35 cellular contexts compared by ENCODE assay signal in genomic region chr9:3047912-3048311, GRCh38.
DNase-seq lines count a peak whose midpoint lies in the region; ATAC-seq, FAIRE-seq and TF ChIP-seq lines count a peak whose summit lies in the region.
"Had no signal": no experiment of that assay in that cellular context is flagged by ENCODE, and none has a peak within 500 bp of the region (broad histone marks: within the 10 kb centered on the region; RNA-seq: fewer than 3 reads in every experiment).

No MANE protein-coding gene starts in this region.

- in situ Hi-C loops in HepG2 (cut with HindIII; ENCODE audit: extremely low pct_ligation_motif_present, low pct_unique_long_range_greater_than_20kb) (no loop called here), K562 (cut with MboI) (no loop called here)

- H3K4me3 ChIP-seq in HepG2 (replicated peaks in 1 of 3; ENCODE audit: insufficient read depth in 1 of 3, low read depth in 2 of 3, low read length in 3 of 3) (no peak overlapping the region), right lobe of liver (no peak overlapping the region), K562 (no peak overlapping the region), vagina (no peak overlapping the region)
- H3K4me3 ChIP-seq: A549; BLaER1; BLaER1 treated with 17β-estradiol and CSF1 and Interleukin-3, amounts not matched to agents 10 nM and 100 nM had no signal

- DNase-seq in HepG2 (ENCODE audit: low spot score), result no peak
- no peak for DNase-seq in right lobe of liver
- no peak for DNase-seq in K562 (ENCODE audit: extremely low read depth in 1 of 4, low spot score in 3 of 4)
- DNase-seq in frontal cortex (ENCODE audit: low spot score in 2 of 2), result no peak
- DNase-seq in stimulated activated CD4-positive, alpha-beta T cell treated with anti-CD3 and anti-CD28 coated beads, Interleukin-12 subunit alpha, Interleukin-12 subunit beta, amount 100 ng/mL, for 4 hours, result no peak
- DNase-seq in cerebellar nuclear complex (lab: John Stamatoyannopoulos, UW), result no peak
- DNase-seq in vagina (ENCODE audit: extremely low spot score in 2 of 2), result no peak
- DNase-seq: 8988T; ACHN; AML-193; BE2C; C1 segment of cervical spinal cord; Caco-2; Calu3; CD4-positive, alpha-beta memory T cell; CD4-positive, alpha-beta T cell; CD4-positive, CD25-positive, alpha-beta regulatory T cell; CD8-positive, alpha-beta memory T cell; CD8-positive, alpha-beta T cell; COR-L47; DMS 273 treated with DMSO at 0.1 percent for 48 hours; DMS153; DMS53; DMS79; DMS79 treated with DMSO at 0.1 percent for 48 hours; DND-41; EL had no signal

- H3K4me1 ChIP-seq in HepG2 (ENCODE audit: insufficient read depth, low read length), result no peaks in the 10 kb centered on the region
- no peaks in the 10 kb centered on the region for H3K4me1 ChIP-seq in right lobe of liver
- H3K4me1 ChIP-seq in K562 (replicated peaks in 1 of 2; ENCODE audit: control insufficient read depth in 2 of 2, insufficient read depth in 2 of 2, low read length in 2 of 2), result no peaks in the 10 kb centered on the region
- H3K4me1 ChIP-seq in vagina, result no peaks in the 10 kb centered on the region
- H3K4me1 ChIP-seq: BE2C, Caco-2 had no signal

- no peaks in the 10 kb centered on the region for H3K9me1 ChIP-seq in K562 (ENCODE audit: control insufficient read depth, insufficient read depth, low read length)

- H3K27me3 ChIP-seq in HepG2 (ENCODE audit: control insufficient read depth in 1 of 2, insufficient read depth in 2 of 2, low read length in 2 of 2) (no peaks in the 10 kb centered on the region), right lobe of liver (no peaks in the 10 kb centered on the region), K562 (ENCODE audit: control insufficient read depth in 2 of 2, insufficient read depth in 2 of 2, low read length in 2 of 2) (no peaks in the 10 kb centered on the region), vagina (no peaks in the 10 kb centered on the region)
- H3K27me3 ChIP-seq: BE2C; BLaER1; BLaER1 treated with 17β-estradiol and CSF1 and Interleukin-3, amounts not matched to agents 10 nM and 100 nM had no signal

- CTCF ChIA-PET in HepG2 (lab: Yijun Ruan, JAX; ENCODE audit: low intra/inter-chr PET ratio, low total read pairs) (no interaction called here), K562 (lab: Yijun Ruan, JAX; ENCODE audit: low intra/inter-chr PET ratio) (no interaction called here)

- FAIRE-seq in HepG2 (lab: Jason Lieb, UNC) (no peak), K562 (lab: Jason Lieb, UNC) (no peak), endometrium (lab: Jason Lieb, UNC) (peak; percentile 18), frontal cortex (lab: Jason Lieb, UNC) (peak; percentile 36)
- FAIRE-seq: A204.1, A549, D721Med had no signal

- TF ChIP-seq CTCF in HepG2 (CRISPR knock-in tag; IDR thresholded peaks at IDR 0.05) (no peak), right lobe of liver (IDR thresholded peaks at IDR 0.05) (no peak), K562 (IDR thresholded peaks at IDR 0.05 in 2 of 3, conservative IDR thresholded peaks at IDR 0.05 in 1 of 3; ENCODE audit: insufficient read depth in 2 of 3, low read depth in 1 of 3, low read length in 3 of 3) (no peak), vagina (IDR thresholded peaks at IDR 0.05) (no peak)

- BruUV-seq in HepG2 (replicated peaks; lab: Mats Ljungman, UMichigan), result no TSS peak
- no TSS peak for BruUV-seq in K562 (replicated peaks; lab: Mats Ljungman, UMichigan)

- H4K20me1 ChIP-seq in HepG2 (ENCODE audit: insufficient read depth, low read length) (no peaks in the 10 kb centered on the region), K562 (replicated peaks; ENCODE audit: control insufficient read depth, insufficient read depth, low read length) (no peaks in the 10 kb centered on the region)
- H4K20me1 ChIP-seq: BLaER1; BLaER1 treated with 17β-estradiol and CSF1 and Interleukin-3, amounts not matched to agents 10 nM and 100 nM had no signal

- no peaks in the 10 kb centered on the region for H3K9me3 ChIP-seq in HepG2 (ENCODE audit: low read length)
- H3K9me3 ChIP-seq in right lobe of liver, result no peaks in the 10 kb centered on the region
- no peaks in the 10 kb centered on the region for H3K9me3 ChIP-seq in K562 (replicated peaks; ENCODE audit: control insufficient read depth, insufficient read depth, low read depth, low read length)
- H3K9me3 ChIP-seq in vagina, result no peaks in the 10 kb centered on the region
- H3K9me3 ChIP-seq: A549; BE2C; BLaER1; BLaER1 treated with 17β-estradiol and CSF1 and Interleukin-3, amounts not matched to agents 10 nM and 100 nM; Caco-2 had no signal

- no peaks in the 10 kb centered on the region for H3K79me2 ChIP-seq in HepG2 (ENCODE audit: insufficient read depth, low read length)
- no peaks in the 10 kb centered on the region for H3K79me2 ChIP-seq in K562 (ENCODE audit: control insufficient read depth, insufficient read depth, low read length)

- H2AFZ ChIP-seq in HepG2 (ENCODE audit: low read length), result no peak overlapping the region
- H2AFZ ChIP-seq in K562 (ENCODE audit: low read depth, low read length), result no peak overlapping the region

- no peak for ATAC-seq in HepG2
- ATAC-seq in right lobe of liver, result no peak
- no peak for ATAC-seq in K562
- ATAC-seq: A549; CD8-positive, alpha-beta T cell had no signal

- H3K27ac ChIP-seq in HepG2 (ENCODE audit: extremely low read length, insufficient read depth, low read length), result no peak overlapping the region
- no peak overlapping the region for H3K27ac ChIP-seq in right lobe of liver
- H3K27ac ChIP-seq in K562 (ENCODE audit: extremely low read depth, low read depth, low read length), result no peak overlapping the region
- H3K27ac ChIP-seq in vagina, result no peak overlapping the region
- H3K27ac ChIP-seq: 22Rv1; A549; BLaER1; BLaER1 treated with 17β-estradiol and CSF1 and Interleukin-3, amounts not matched to agents 10 nM and 100 nM; C4-2B had no signal

- H3K4me2 ChIP-seq in HepG2 (ENCODE audit: low read depth, low read length) (no peak overlapping the region), K562 (ENCODE audit: insufficient read depth, low read length) (no peak overlapping the region)
- H3K4me2 ChIP-seq: A549; BLaER1; BLaER1 treated with 17β-estradiol and CSF1 and Interleukin-3, amounts not matched to agents 10 nM and 100 nM had no signal

- TF ChIP-seq RAD21 in HepG2 (CRISPR knock-in tag; IDR thresholded peaks at IDR 0.05), result no peak
- TF ChIP-seq RAD21 in K562 (CRISPR knock-in tag; conservative IDR thresholded peaks at IDR 0.05 in 1 of 2, IDR thresholded peaks at IDR 0.05 in 1 of 2), result no peak

- POLR2A ChIA-PET in HepG2 (lab: Yijun Ruan, JAX) (no interaction called here), K562 (lab: Yijun Ruan, JAX) (no interaction called here)

- intact Hi-C loops in HepG2 (cut with micrococcal nuclease; ENCODE audit: unreplicated experiment), result no loop called here
- intact Hi-C loops in right lobe of liver (cut with DNase I), result no loop called here
- intact Hi-C loops in K562 (cut with micrococcal nuclease), result no loop called here
- intact Hi-C loops in vagina (cut with DNase I), result no loop called here

- 53% methylated on average over 3 of the region's 3 CpGs for WGBS in HepG2 (ENCODE audit: low lambda C conversion rate)
- 51% methylated on average over 3 of the region's 3 CpGs for WGBS in right lobe of liver (ENCODE audit: insufficient coverage, low coverage, low lambda C conversion rate, missing lambda C conversion rate)
- WGBS in K562 (ENCODE audit: insufficient coverage, low coverage, missing lambda C conversion rate), result 0% methylated on average over 3 of the region's 3 CpGs

- TF ChIP-seq POLR2A in HepG2 (IDR thresholded peaks at IDR 0.05; ENCODE audit: insufficient read depth in 1 of 2, low read depth in 2 of 2, low read length in 2 of 2), result no peak
- no peak for TF ChIP-seq POLR2A in right lobe of liver (IDR thresholded peaks at IDR 0.05)
- TF ChIP-seq POLR2A in K562 (conservative IDR thresholded peaks at IDR 0.05), result no peak
- TF ChIP-seq POLR2A in vagina (IDR thresholded peaks at IDR 0.05), result no peak

- TF ChIP-seq EP300 in HepG2 (IDR thresholded peaks at IDR 0.05; ENCODE audit: low read depth in 2 of 2, low read length in 2 of 2) (no peak), HepG2 (CRISPR knock-in tag; IDR thresholded peaks at IDR 0.05; ENCODE audit: borderline replicate concordance) (no peak), K562 (IDR thresholded peaks at IDR 0.05; ENCODE audit: low read length) (no peak)

- H3K36me3 ChIP-seq in HepG2 (replicated peaks in 1 of 2; ENCODE audit: control insufficient read depth in 1 of 2, insufficient read depth in 2 of 2, low read length in 2 of 2) (no peaks in the 10 kb centered on the region), right lobe of liver (no peaks in the 10 kb centered on the region), K562 (ENCODE audit: control insufficient read depth, insufficient read depth, low read length) (no peaks in the 10 kb centered on the region), vagina (no peaks in the 10 kb centered on the region)
- H3K36me3 ChIP-seq: BE2C; BLaER1; BLaER1 treated with 17β-estradiol and CSF1 and Interleukin-3, amounts not matched to agents 10 nM and 100 nM had no signal

- no peak overlapping the region for H3K9ac ChIP-seq in HepG2 (ENCODE audit: insufficient read depth, low read depth, low read length)
- H3K9ac ChIP-seq in K562 (ENCODE audit: insufficient read depth in 1 of 2, low read depth in 2 of 2, low read length in 2 of 2), result no peak overlapping the region
- H3K9ac ChIP-seq: BLaER1; BLaER1 treated with 17β-estradiol and CSF1 and Interleukin-3, amounts not matched to agents 10 nM and 100 nM had no signal

TF ChIP-seq in HepG2, 621 proteins besides CTCF, POLR2A, EP300 and RAD21:
- TF ChIP-seq ATF7 (IDR thresholded peaks at IDR 0.05) (peak; percentile 67), ATF7 (CRISPR knock-in tag; IDR thresholded peaks at IDR 0.05) (no peak), TCF7 (IDR thresholded peaks at IDR 0.05; ENCODE audit: low read depth) (no peak)

TF ChIP-seq in K562, 482 proteins besides CTCF, POLR2A, EP300 and RAD21 (continues in another document):
- TF ChIP-seq ATF3 (IDR thresholded peaks at IDR 0.05) (peak; percentile 52), ATF3 (CRISPR knock-in tag; conservative IDR thresholded peaks at IDR 0.05) (no peak), U2AF2 (optimal IDR thresholded peaks at IDR 0.05; ENCODE audit: low read depth, low read length) (no peak), CEBPG (CRISPR knock-in tag; IDR thresholded peaks at IDR 0.05) (no peak), CEBPG (tag; conservative IDR thresholded peaks at IDR 0.05 in 1 of 2, IDR thresholded peaks at IDR 0.05 in 1 of 2) (peak in 1 of 2 experiments; percentile 38; a peak in 1 of 4 replicates)
